Comparison of ENCODE assay signal across 11 cellular contexts in the genomic region with DNA sequence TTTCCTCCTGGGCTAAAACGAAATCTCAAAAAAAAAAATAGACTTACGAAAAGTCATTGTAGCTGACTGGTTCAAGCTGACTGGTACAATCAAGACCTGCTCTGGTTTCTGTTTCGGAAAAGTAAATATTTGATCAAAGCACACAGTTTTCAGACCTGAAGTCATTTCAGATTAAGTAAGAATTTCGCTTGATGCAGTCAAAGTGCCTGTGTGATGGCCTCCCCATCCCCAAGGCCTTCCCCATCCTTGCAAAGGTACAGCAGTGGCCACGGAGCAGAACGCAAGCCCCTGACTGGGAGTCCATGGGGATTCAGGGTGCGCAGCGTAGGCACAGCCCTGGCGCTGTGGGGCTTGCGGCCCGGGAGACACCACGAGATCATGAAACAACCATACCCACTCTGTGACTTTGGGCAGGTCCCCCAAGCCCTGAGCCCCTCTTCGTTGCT. TPM values are rescaled to one million over a fixed set of nuclear protein-coding genes. Genes with fewer than 3 reads are reported as not detected.
DNase-seq lines count a peak whose midpoint lies in the region; ATAC-seq, FAIRE-seq and TF ChIP-seq lines count a peak whose summit lies in the region.
"Had no signal": no experiment of that assay in that cellular context is flagged by ENCODE, and none has a peak within 500 bp of the region (broad histone marks: within the 10 kb centered on the region; RNA-seq: fewer than 3 reads in every experiment).

No MANE protein-coding gene starts in this region.

- H3K4me2 ChIP-seq in DND-41 (ENCODE audit: insufficient read depth, low read length): no peak overlapping the region
- H3K4me2 ChIP-seq in astrocyte (ENCODE audit: low read length): peak overlapping the region; percentile 64

- H3K9ac ChIP-seq in DND-41 (ENCODE audit: low read depth, low read length): no peak overlapping the region
- peak overlapping the region; percentile 33 for H3K9ac ChIP-seq in astrocyte (ENCODE audit: low read length)

- no peak overlapping the region for H3K4me3 Mint-ChIP-seq in astrocyte (ENCODE audit: unreplicated experiment)
- peak overlapping the region in 2 of 3 experiments; percentile 30 to 42 for H3K4me3 Mint-ChIP-seq in nephron
- H3K4me3 Mint-ChIP-seq: activated naive CD8-positive, alpha-beta T cell treated with anti-CD3 and anti-CD28 coated beads, Interleukin-2, amount 50 U/mL, for 24 hours had no signal

- no peak overlapping the region for H3K27ac Mint-ChIP-seq in astrocyte (ENCODE audit: unreplicated experiment)
- peak overlapping the region; percentile 76 to 96 (median 81) for H3K27ac Mint-ChIP-seq in nephron

- H3K27ac ChIP-seq in DND-41 (ENCODE audit: low read length) (peak overlapping the region; percentile 60), astrocyte (ENCODE audit: low read depth, low read length) (peak overlapping the region; percentile 45)

- TF ChIP-seq CTCF in DND-41 (IDR thresholded peaks at IDR 0.05; ENCODE audit: borderline replicate concordance, extremely low read depth, low read length, poor library complexity, severe bottlenecking) (no peak), astrocyte (IDR thresholded peaks at IDR 0.05; ENCODE audit: insufficient read depth, low read depth, low read length) (no peak), nephron (IDR thresholded peaks at IDR 0.05; ENCODE audit: unreplicated experiment in 3 of 3) (no peak)

- H3K9me3 Mint-ChIP-seq in astrocyte (ENCODE audit: unreplicated experiment): no peaks in the 10 kb centered on the region
- H3K9me3 Mint-ChIP-seq in nephron: no peaks in the 10 kb centered on the region
- H3K9me3 Mint-ChIP-seq: activated naive CD8-positive, alpha-beta T cell treated with anti-CD3 and anti-CD28 coated beads, Interleukin-2, amount 50 U/mL, for 24 hours had no signal

- H3K9me3 ChIP-seq in DND-41 (ENCODE audit: insufficient read depth, low read length, severe bottlenecking) (no peaks in the 10 kb centered on the region), astrocyte (ENCODE audit: insufficient read depth, low read depth, low read length) (no peaks in the 10 kb centered on the region)

- peaks cover 34% of the 10 kb centered on the region for H3K4me1 ChIP-seq in DND-41 (ENCODE audit: insufficient read depth, low read length)
- peaks cover 18% of the 10 kb centered on the region for H3K4me1 ChIP-seq in astrocyte (ENCODE audit: insufficient read depth, low read length)

- peaks cover 33% of the 10 kb centered on the region for H3K4me1 Mint-ChIP-seq in astrocyte (ENCODE audit: low read depth, unreplicated experiment)
- peaks cover 75% of the 10 kb centered on the region for H3K4me1 Mint-ChIP-seq in nephron

- H2AFZ ChIP-seq in DND-41 (ENCODE audit: low read depth, low read length): no peak overlapping the region
- H2AFZ ChIP-seq in astrocyte (ENCODE audit: low read depth, low read length): no peak overlapping the region

- H3K4me3 ChIP-seq in DND-41 (ENCODE audit: low read depth in 1 of 2, low read length in 2 of 2) (no peak overlapping the region), astrocyte (ENCODE audit: insufficient read depth, low read depth, low read length) (no peak overlapping the region)

- FAIRE-seq in astrocyte (lab: Jason Lieb, UNC) (no peak), GM12891 (lab: Jason Lieb, UNC) (no peak)

- H3K36me3 ChIP-seq in DND-41 (ENCODE audit: insufficient read depth, low read length): no peaks in the 10 kb centered on the region
- H3K36me3 ChIP-seq in astrocyte (ENCODE audit: insufficient read depth, low read length): no peaks in the 10 kb centered on the region

- H4K20me1 ChIP-seq in DND-41 (ENCODE audit: insufficient read depth, low read length): no peaks in the 10 kb centered on the region
- H4K20me1 ChIP-seq in astrocyte (ENCODE audit: insufficient read depth, low read length): peaks cover 33% of the 10 kb centered on the region

- ATAC-seq in DND-41 (ENCODE audit: insufficient read depth, low read depth) (peak; percentile 25; the same call in 2 of the 3 replicates), GM21786 (IDR thresholded peaks at IDR 0.05; ENCODE audit: unreplicated experiment) (peak; percentile 49), HG03439 (IDR thresholded peaks at IDR 0.05; ENCODE audit: unreplicated experiment) (no peak), HG03159 (IDR thresholded peaks at IDR 0.05; ENCODE audit: unreplicated experiment) (no peak)
- ATAC-seq: activated naive CD8-positive, alpha-beta T cell treated with anti-CD3 and anti-CD28 coated beads, Interleukin-2, amount 50 U/mL, for 24 hours had no signal

- H3K36me3 Mint-ChIP-seq in astrocyte (ENCODE audit: low read depth, unreplicated experiment): peaks cover 9% of the 10 kb centered on the region
- no peaks in the 10 kb centered on the region for H3K36me3 Mint-ChIP-seq in nephron (ENCODE audit: low read depth)

- TF ChIP-seq POLR2A in GM12891 (IDR thresholded peaks at IDR 0.05; ENCODE audit: low read depth, low read length): no peak

- no peaks in the 10 kb centered on the region for H3K27me3 ChIP-seq in DND-41 (ENCODE audit: insufficient read depth, low read length, poor library complexity)
- peaks cover 21% of the 10 kb centered on the region for H3K27me3 ChIP-seq in astrocyte (ENCODE audit: insufficient read depth, low read length)

- DNase-seq in DND-41 (no peak), astrocyte (ENCODE audit: low read depth) (no peak), GM12891 (ENCODE audit: insufficient read length, low spot score) (no peak), NCI-H1105 treated with DMSO at 0.1 percent for 48 hours (lab: John Stamatoyannopoulos, UW) (no peak)
- DNase-seq: activated naive CD8-positive, alpha-beta T cell treated with anti-CD3 and anti-CD28 coated beads, Interleukin-2, amount 50 U/mL, for 24 hours; glutamatergic neuron; SW 1271 had no signal

- H3K27me3 Mint-ChIP-seq in astrocyte (ENCODE audit: low read depth, unreplicated experiment) (peaks cover 4% of the 10 kb centered on the region), nephron (ENCODE audit: low read depth) (peaks cover 3% of the 10 kb centered on the region)

- H3K79me2 ChIP-seq in DND-41 (ENCODE audit: insufficient read depth, low read length) (no peaks in the 10 kb centered on the region), astrocyte (ENCODE audit: insufficient read depth, low read length) (no peaks in the 10 kb centered on the region)

TF ChIP-seq in GM12891, 5 proteins besides CTCF, POLR2A, EP300 and RAD21:
- TF ChIP-seq SPI1 (IDR thresholded peaks at IDR 0.05; ENCODE audit: low read depth, low read length) (no peak), POLR2AphosphoS5 (IDR thresholded peaks at IDR 0.05; ENCODE audit: low read depth, low read length) (no peak), PAX5 (IDR thresholded peaks at IDR 0.05; ENCODE audit: insufficient read depth, low read length, severe bottlenecking) (no peak), TAF1 (IDR thresholded peaks at IDR 0.05; ENCODE audit: low read depth, low read length) (no peak), POU2F2 (IDR thresholded peaks at IDR 0.05; ENCODE audit: low read depth, low read length) (no peak)

RNA-seq across cellular contexts. Expression of a gene that starts 29.2 kb away (rescaled TPM):
- 20.6 and 21.2 TPM in 2 replicates for total RNA-seq in astrocyte
- polyA plus RNA-seq in GM12891 (2012; ENCODE audit: low read depth, missing spikeins): 0.50 TPM

Comparison
In these comparisons a context has a peak if more than half of its experiments do, and no peak if none do; other contexts are left out.
1. ATAC-seq: peak in DND-41 (single experiment) and GM21786 (single experiment); none in HG03439 (single experiment) and HG03159 (single experiment).